In genomic region chr13:94588575-94588974, GRCh38 we compare ENCODE assay signal across 1 cellular context.
TF ChIP-seq lines count a peak whose summit lies in the region.

No MANE protein-coding gene starts in this region.

TF ChIP-seq in liver, 16 proteins besides CTCF, POLR2A, EP300 and RAD21 (continued from another document):
- peak; percentile 16 for TF ChIP-seq REST (IDR thresholded peaks at IDR 0.05)
- peak; percentile 46 for TF ChIP-seq YY1 (IDR thresholded peaks at IDR 0.05)
- TF ChIP-seq HNF4A (conservative IDR thresholded peaks at IDR 0.05) = peak; percentile 42 to 46
- TF ChIP-seq, protein P1, sequence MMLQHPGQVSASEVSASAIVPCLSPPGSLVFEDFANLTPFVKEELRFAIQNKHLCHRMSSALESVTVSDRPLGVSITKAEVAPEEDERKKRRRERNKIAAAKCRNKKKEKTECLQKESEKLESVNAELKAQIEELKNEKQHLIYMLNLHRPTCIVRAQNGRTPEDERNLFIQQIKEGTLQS (IDR thresholded peaks at IDR 0.05) = no peak
- peak in 1 of 2 donors; percentile 25 for TF ChIP-seq JUND (IDR thresholded peaks at IDR 0.05)
- peak; percentile 22 to 34 for TF ChIP-seq RXRA (IDR thresholded peaks at IDR 0.05)
- TF ChIP-seq, protein P2, sequence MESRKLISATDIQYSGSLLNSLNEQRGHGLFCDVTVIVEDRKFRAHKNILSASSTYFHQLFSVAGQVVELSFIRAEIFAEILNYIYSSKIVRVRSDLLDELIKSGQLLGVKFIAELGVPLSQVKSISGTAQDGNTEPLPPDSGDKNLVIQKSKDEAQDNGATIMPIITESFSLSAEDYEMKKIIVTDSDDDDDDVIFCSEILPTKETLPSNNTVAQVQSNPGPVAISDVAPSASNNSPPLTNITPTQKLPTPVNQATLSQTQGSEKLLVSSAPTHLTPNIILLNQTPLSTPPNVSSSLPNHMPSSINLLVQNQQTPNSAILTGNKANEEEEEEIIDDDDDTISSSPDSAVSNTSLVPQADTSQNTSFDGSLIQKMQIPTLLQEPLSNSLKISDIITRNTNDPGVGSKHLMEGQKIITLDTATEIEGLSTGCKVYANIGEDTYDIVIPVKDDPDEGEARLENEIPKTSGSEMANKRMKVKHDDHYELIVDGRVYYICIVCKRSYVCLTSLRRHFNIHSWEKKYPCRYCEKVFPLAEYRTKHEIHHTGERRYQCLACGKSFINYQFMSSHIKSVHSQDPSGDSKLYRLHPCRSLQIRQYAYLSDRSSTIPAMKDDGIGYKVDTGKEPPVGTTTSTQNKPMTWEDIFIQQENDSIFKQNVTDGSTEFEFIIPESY (IDR thresholded peaks at IDR 0.05) = peak; percentile 16
